8 cellular contexts compared by ENCODE assay signal in genomic region chr11:2929511-2929879, GRCh38.
DNase-seq lines count a peak whose midpoint lies in the region; ATAC-seq lines count a peak whose summit lies in the region.

No MANE protein-coding gene starts in this region.

- peak overlapping the region; percentile 78 for H3K9ac ChIP-seq in adipocyte (ENCODE audit: low read length)

- no peak overlapping the region for H3K27ac ChIP-seq in iPS DF 6.9 (ENCODE audit: low read length)

- H3K36me3 ChIP-seq in adipocyte (ENCODE audit: control insufficient read depth, insufficient read depth, low read length, severe bottlenecking): no peaks in the 10 kb centered on the region
- peaks cover 4% of the 10 kb centered on the region; the same call in 1 of the 2 replicates for H3K36me3 ChIP-seq in iPS DF 6.9 (ENCODE audit: control insufficient read depth, insufficient read depth, low read length)

- peaks cover 20% of the 10 kb centered on the region for H3K4me1 ChIP-seq in adipocyte (ENCODE audit: control insufficient read depth, insufficient read depth, low read length)
- peaks cover 3% of the 10 kb centered on the region; the same call in 1 of the 2 replicates for H3K4me1 ChIP-seq in iPS DF 6.9 (ENCODE audit: control insufficient read depth, insufficient read depth, low read length)

- no CpG with 5 or more reads among the region's 46 CpGs for WGBS in iPS DF 6.9 (ENCODE audit: insufficient coverage, insufficient read length)

- H3K27me3 ChIP-seq in adipocyte (replicated peaks; ENCODE audit: control insufficient read depth, insufficient read depth, low read length) (no peaks in the 10 kb centered on the region), iPS DF 6.9 (ENCODE audit: control insufficient read depth, insufficient read depth, low read length) (peaks cover 16% of the 10 kb centered on the region)

- peak; percentile 58 for DNase-seq in COLO668 (lab: John Stamatoyannopoulos, UW; ENCODE audit: unreplicated experiment)
- peak; percentile 25 for DNase-seq in MV-4-11 (lab: John Stamatoyannopoulos, UW)
- DNase-seq in adipocyte (ENCODE audit: low read depth): peak; percentile 90
- DNase-seq in iPS DF 6.9 (ENCODE audit: low read depth, low spot score): no peak
- DNase-seq in stimulated activated CD4-positive, alpha-beta T cell treated with anti-CD3 and anti-CD28 coated beads, Interleukin-4, amount 100 ng/mL, for 4 hours: peak; percentile 26 to 53
- DNase-seq in SHP77 treated with DMSO at 0.1 percent for 48 hours (lab: John Stamatoyannopoulos, UW): no peak

- no peaks in the 10 kb centered on the region for H3K9me3 ChIP-seq in adipocyte (ENCODE audit: control insufficient read depth, low read length)
- H3K9me3 ChIP-seq in iPS DF 6.9 (ENCODE audit: control insufficient read depth, insufficient read depth, low read length): no peaks in the 10 kb centered on the region

- no peak for ATAC-seq in GM18511 (IDR thresholded peaks at IDR 0.05; ENCODE audit: unreplicated experiment)
- no peak for ATAC-seq in HG02938 (IDR thresholded peaks at IDR 0.05; ENCODE audit: unreplicated experiment)

- H3K4me3 ChIP-seq in adipocyte (ENCODE audit: low read length): peak overlapping the region; percentile 77
- peak overlapping the region; percentile 38; the same call in 1 of the 2 replicates for H3K4me3 ChIP-seq in iPS DF 6.9 (ENCODE audit: low read length)

Comparison
In these comparisons a context has a peak if more than half of its experiments do, and no peak if none do; other contexts are left out.
1. DNase-seq: peak in COLO668 (single experiment), MV-4-11 (single experiment), adipocyte (single experiment) and stimulated activated CD4-positive, alpha-beta T cell treated with anti-CD3 and anti-CD28 coated beads, Interleukin-4, amount 100 ng/mL, for 4 hours (2 of 2); none in iPS DF 6.9 (single experiment) and SHP77 treated with DMSO at 0.1 percent for 48 hours (single experiment).